Comparison of ENCODE assay signal across 17 cellular contexts in the genomic region with DNA sequence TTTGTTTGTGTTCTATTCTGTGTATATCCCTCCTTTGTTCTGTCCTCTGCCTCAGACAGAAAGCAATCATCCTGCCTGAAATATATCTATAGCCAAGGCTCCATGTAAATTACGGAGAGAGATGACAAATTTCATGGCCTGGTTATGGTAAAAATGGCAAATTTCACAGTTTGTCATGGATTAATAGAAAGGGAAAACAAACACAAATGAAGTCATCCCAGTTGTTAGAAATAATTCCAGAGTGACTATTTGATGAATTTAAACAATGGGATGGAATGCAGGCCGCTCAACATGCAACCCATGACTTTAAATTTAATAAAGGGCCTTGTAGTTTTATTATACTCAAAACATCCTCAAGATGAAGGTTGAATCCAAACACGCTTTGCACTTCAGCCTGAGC.
A peak's percentile ranks its signal among the peaks of the same experiment; 100 is the strongest.
DNase-seq lines count a peak whose midpoint lies in the region; ATAC-seq and TF ChIP-seq lines count a peak whose summit lies in the region.
"Had no signal": no experiment of that assay in that cellular context is flagged by ENCODE, and none has a peak within 500 bp of the region (broad histone marks: within the 10 kb centered on the region; RNA-seq: fewer than 3 reads in every experiment).

No MANE protein-coding gene starts in this region.

- no peak overlapping the region for H3K4me2 ChIP-seq in trophoblast cell (ENCODE audit: low read length)

- H2AK5ac ChIP-seq in trophoblast cell (ENCODE audit: low read length) = no peak overlapping the region

- no peak for TF ChIP-seq CTCF in AG04450 (IDR thresholded peaks at IDR 0.05; ENCODE audit: low read depth, low read length)
- no peak for TF ChIP-seq CTCF in HFFc6 (IDR thresholded peaks at IDR 0.05)

- peak overlapping the region; percentile 47 for H3K27ac ChIP-seq in AG04450 (ENCODE audit: low read depth, low read length)
- peak overlapping the region; percentile 31 for H3K27ac ChIP-seq in trophoblast cell (ENCODE audit: low read depth, low read length)
- H3K27ac ChIP-seq: RWPE1 had no signal

- DNase-seq in AG04450 (ENCODE audit: low read depth, low spot score) (no peak), HFFc6 (no peak), astrocyte of the hippocampus (ENCODE audit: low read depth, low spot score) (peak; percentile 16), trophoblast cell (no peak), NCI-H2227 treated with DMSO at 0.1 percent for 48 hours (lab: John Stamatoyannopoulos, UW) (no peak), midbrain (lab: John Stamatoyannopoulos, UW) (no peak)
- DNase-seq: CD4-positive, CD25-positive, alpha-beta regulatory T cell; DMS79 treated with DMSO at 0.1 percent for 48 hours; H7; Kasumi-1; NCI-H1436 treated with DMSO at 0.1 percent for 48 hours; NCI-H2081 treated with DMSO at 0.1 percent for 48 hours; NCI-H345; NCI-H526 treated with DMSO at 0.1 percent for 48 hours had no signal

- no peak overlapping the region for H3K14ac ChIP-seq in trophoblast cell (ENCODE audit: low read length)

- H3K27me3 ChIP-seq in AG04450 (ENCODE audit: control insufficient read depth, insufficient read depth, low read length) = no peaks in the 10 kb centered on the region
- H3K27me3 ChIP-seq in trophoblast cell (ENCODE audit: insufficient read depth, low read length) = no peaks in the 10 kb centered on the region

- H2BK5ac ChIP-seq in trophoblast cell (ENCODE audit: low read depth, low read length, poor library complexity) = no peak overlapping the region

- peak overlapping the region; percentile 72 for H3K27ac Mint-ChIP-seq in HFFc6
- H3K27ac Mint-ChIP-seq: CD4-positive, CD25-positive, alpha-beta regulatory T cell had no signal

- H2BK120ac ChIP-seq in trophoblast cell (ENCODE audit: insufficient read depth, low read length, poor library complexity) = no peak overlapping the region

- peaks cover 29% of the 10 kb centered on the region for H3K4me1 Mint-ChIP-seq in HFFc6 (ENCODE audit: low read depth)
- H3K4me1 Mint-ChIP-seq: CD4-positive, CD25-positive, alpha-beta regulatory T cell had no signal

- no peaks in the 10 kb centered on the region for H3K36me3 ChIP-seq in trophoblast cell (ENCODE audit: control insufficient read depth in 1 of 2, insufficient read depth in 2 of 2, low read length in 2 of 2)

- no peaks in the 10 kb centered on the region for H3K4me1 ChIP-seq in trophoblast cell (ENCODE audit: control insufficient read depth in 1 of 2, insufficient read depth in 2 of 2, low read length in 2 of 2)

- H2AFZ ChIP-seq in trophoblast cell (ENCODE audit: insufficient read depth, low read length, poor library complexity) = no peak overlapping the region

- H3K4ac ChIP-seq in trophoblast cell (ENCODE audit: low read depth, low read length) = no peak overlapping the region

- no peak overlapping the region for H2BK12ac ChIP-seq in trophoblast cell (ENCODE audit: low read length)

- H3K4me3 ChIP-seq in AG04450 (ENCODE audit: low read depth, low read length) = no peak overlapping the region
- no peak overlapping the region for H3K4me3 ChIP-seq in trophoblast cell (ENCODE audit: low read depth, low read length)

- H3K79me1 ChIP-seq in trophoblast cell (ENCODE audit: low read length) = no peaks in the 10 kb centered on the region

- CTCF ChIA-PET in AG04450 (lab: Charles Lee) = no interaction called here

- H3K79me2 ChIP-seq in trophoblast cell (ENCODE audit: control insufficient read depth, insufficient read depth, low read length, poor library complexity) = no peaks in the 10 kb centered on the region

- H3K23ac ChIP-seq in trophoblast cell (ENCODE audit: low read length) = no peak overlapping the region

- no peak overlapping the region for H4K8ac ChIP-seq in trophoblast cell (ENCODE audit: low read depth, low read length)

- peak overlapping the region; percentile 3; the same call in 1 of the 2 replicates for H3K4me3 Mint-ChIP-seq in HFFc6
- H3K4me3 Mint-ChIP-seq: CD4-positive, CD25-positive, alpha-beta regulatory T cell had no signal

- ATAC-seq in GM18909 (IDR thresholded peaks at IDR 0.05; ENCODE audit: poor library complexity, unreplicated experiment) (no peak), GM21528 (IDR thresholded peaks at IDR 0.05; ENCODE audit: low FRiP score, unreplicated experiment) (no peak)

- POLR2A ChIA-PET in AG04450 (lab: Yijun Ruan, JAX) = interaction anchor here (2.1 kb wide), 1 partner anchor 22 kb away, joined by 4 read pairs; no protein-coding TSS in a partner anchor

- H4K12ac ChIP-seq in trophoblast cell (ENCODE audit: low read depth, low read length) = no peak overlapping the region

- no peaks in the 10 kb centered on the region for H3K9me3 ChIP-seq in AG04450 (ENCODE audit: control insufficient read depth, insufficient read depth, low read length)
- H3K9me3 ChIP-seq in trophoblast cell (ENCODE audit: insufficient read depth, low read depth, low read length) = no peaks in the 10 kb centered on the region

- H3K36me3 Mint-ChIP-seq in HFFc6 (ENCODE audit: low read depth) = peaks cover 5% of the 10 kb centered on the region; the same call in 1 of the 2 replicates
- H3K36me3 Mint-ChIP-seq: CD4-positive, CD25-positive, alpha-beta regulatory T cell had no signal

- H3K27me3 Mint-ChIP-seq in HFFc6 (ENCODE audit: insufficient read depth) = no peaks in the 10 kb centered on the region
- H3K27me3 Mint-ChIP-seq: CD4-positive, CD25-positive, alpha-beta regulatory T cell had no signal

- no peak overlapping the region for H3K9ac ChIP-seq in trophoblast cell (ENCODE audit: low read length)

- H3K9me3 Mint-ChIP-seq in HFFc6 = no peaks in the 10 kb centered on the region

- H4K91ac ChIP-seq in trophoblast cell (ENCODE audit: low read depth, low read length) = no peak overlapping the region

- no peak overlapping the region for H3K18ac ChIP-seq in trophoblast cell (ENCODE audit: low read length)

- WGBS in trophoblast cell (ENCODE audit: extremely low coverage, insufficient coverage, insufficient read length) = no CpG with 5 or more reads among the region's 3 CpGs
